Comparison of ENCODE assay signal across 1 cellular context in the genomic region with DNA sequence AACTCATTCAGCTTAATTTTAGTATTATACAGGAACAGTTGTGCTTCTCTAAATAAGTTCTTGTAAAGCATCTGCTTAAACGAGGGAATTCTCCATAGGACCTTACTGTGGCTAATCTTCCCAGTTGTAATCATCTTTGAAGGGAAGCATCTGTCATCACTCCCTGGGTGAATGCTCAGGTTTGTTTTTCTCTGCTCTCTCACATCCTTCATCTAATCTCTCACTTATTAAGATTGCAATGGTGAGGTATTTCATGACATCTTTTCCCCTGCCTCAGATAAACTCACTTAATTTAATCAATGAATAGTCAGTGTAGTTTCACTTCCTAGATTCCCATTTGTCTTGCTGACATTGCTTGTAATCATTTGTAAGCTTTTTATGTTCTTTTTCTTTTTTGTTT.
TF ChIP-seq lines count a peak whose summit lies in the region.

No MANE protein-coding gene starts in this region.

TF ChIP-seq in K562, 482 proteins besides CTCF, POLR2A, EP300 and RAD21 (continued from another document):
- TF ChIP-seq, protein P1, sequence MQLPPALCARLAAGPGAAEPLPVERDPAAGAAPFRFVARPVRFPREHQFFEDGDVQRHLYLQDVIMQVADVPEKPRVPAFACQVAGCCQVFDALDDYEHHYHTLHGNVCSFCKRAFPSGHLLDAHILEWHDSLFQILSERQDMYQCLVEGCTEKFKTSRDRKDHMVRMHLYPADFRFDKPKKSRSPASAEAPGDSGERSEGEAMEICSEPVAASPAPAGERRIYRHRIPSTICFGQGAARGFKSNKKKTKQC (CRISPR knock-in tag; IDR thresholded peaks at IDR 0.05) = no peak
- peak; percentile 85 for TF ChIP-seq MEIS2 (IDR thresholded peaks at IDR 0.05; ENCODE audit: partially characterized antibody)
- TF ChIP-seq ZFP30 (CRISPR knock-in tag; IDR thresholded peaks at IDR 0.05; ENCODE audit: borderline replicate concordance) = no peak
- no peak for TF ChIP-seq TRIM24 (IDR thresholded peaks at IDR 0.05)
- TF ChIP-seq CTBP1 (IDR thresholded peaks at IDR 0.05; ENCODE audit: borderline replicate concordance) = peak; percentile 62; the same call in 1 of the 2 replicates
- no peak for TF ChIP-seq MCM3 (IDR thresholded peaks at IDR 0.05)
- TF ChIP-seq NCOA1 (IDR thresholded peaks at IDR 0.05; ENCODE audit: low read depth) = no peak
- no peak for TF ChIP-seq HES1 (IDR thresholded peaks at IDR 0.05; ENCODE audit: low read depth)
